Comparison of ENCODE assay signal across 15 cellular contexts in genomic region chr6:5191222-5191621, GRCh38.
DNase-seq lines count a peak whose midpoint lies in the region; ATAC-seq and TF ChIP-seq lines count a peak whose summit lies in the region.
"Had no signal": no experiment of that assay in that cellular context is flagged by ENCODE, and none has a peak within 500 bp of the region (broad histone marks: within the 10 kb centered on the region; RNA-seq: fewer than 3 reads in every experiment).

No MANE protein-coding gene starts in this region.

- no peaks in the 10 kb centered on the region for H3K9me3 Mint-ChIP-seq in HFFc6
- H3K9me3 Mint-ChIP-seq in stimulated activated memory B cell treated with anti-CD40 and anti-IgM and Interleukin-4, amounts not matched to agents 10 μg/mL and 1 μg/mL and 100 μg/mL, for 72 hours = no peaks in the 10 kb centered on the region
- H3K9me3 Mint-ChIP-seq: CD8-positive, alpha-beta memory T cell; H9 had no signal

- peaks cover 34% of the 10 kb centered on the region for H3K4me1 Mint-ChIP-seq in HFFc6 (ENCODE audit: low read depth)
- H3K4me1 Mint-ChIP-seq in stimulated activated memory B cell treated with anti-CD40 and anti-IgM and Interleukin-4, amounts not matched to agents 10 μg/mL and 1 μg/mL and 100 μg/mL, for 72 hours = no peaks in the 10 kb centered on the region
- H3K4me1 Mint-ChIP-seq: CD8-positive, alpha-beta memory T cell had no signal

- BruUV-seq in IMR-90 (replicated peaks; lab: Mats Ljungman, UMichigan) = no TSS peak

- H4K20me1 ChIP-seq in IMR-90 (ENCODE audit: insufficient read depth, low read length) (no peaks in the 10 kb centered on the region; the same call in 1 of the 2 replicates), osteoblast (ENCODE audit: insufficient read depth, low read length) (no peaks in the 10 kb centered on the region)

- H2BK5ac ChIP-seq in IMR-90 (ENCODE audit: low read depth, low read length, poor library complexity, severe bottlenecking) = peak overlapping the region; percentile 20

- peak overlapping the region; percentile 66 for H2BK120ac ChIP-seq in IMR-90 (ENCODE audit: low read depth, low read length)

- H3K27ac Mint-ChIP-seq in HFFc6 = peak overlapping the region; percentile 77
- H3K27ac Mint-ChIP-seq in stimulated activated memory B cell treated with anti-CD40 and anti-IgM and Interleukin-4, amounts not matched to agents 10 μg/mL and 1 μg/mL and 100 μg/mL, for 72 hours = no peak overlapping the region
- H3K27ac Mint-ChIP-seq: CD8-positive, alpha-beta memory T cell had no signal

- CTCF ChIA-PET in IMR-90 (lab: Yijun Ruan, JAX) = interaction anchor here (1.0 kb wide), 1 partner anchor 17 kb away, joined by 4 read pairs; no protein-coding TSS in a partner anchor

- H2AK5ac ChIP-seq in IMR-90 (ENCODE audit: low read depth, low read length) = peak overlapping the region; percentile 86

- peak overlapping the region; percentile 42; the same call in 1 of the 2 replicates for H3K4me2 ChIP-seq in IMR-90 (ENCODE audit: low read depth, low read length)
- H3K4me2 ChIP-seq in osteoblast (ENCODE audit: insufficient read depth, low read length) = peak overlapping the region; percentile 66
- H3K4me2 ChIP-seq: KMS-11 had no signal

- peaks cover 9% of the 10 kb centered on the region for H3K4me1 ChIP-seq in IMR-90 (ENCODE audit: control insufficient read depth, insufficient read depth, low read length)
- peaks cover 16% of the 10 kb centered on the region for H3K4me1 ChIP-seq in osteoblast (ENCODE audit: insufficient read depth, low read length)

- no peak overlapping the region for H3K23ac ChIP-seq in IMR-90 (ENCODE audit: low read depth, low read length)

- in situ Hi-C loops in IMR-90 (cut with MboI; ENCODE audit: low sequenced_read_pairs) = no loop called here

- H3K4me3 ChIP-seq in IMR-90 (ENCODE audit: insufficient read depth, low read depth, low read length) (no peak overlapping the region), osteoblast (ENCODE audit: insufficient read depth, low read length) (no peak overlapping the region), WERI-Rb-1 (ENCODE audit: low read depth, low read length) (no peak overlapping the region)
- H3K4me3 ChIP-seq: SK-N-MC, thoracic aorta had no signal

- TF ChIP-seq POLR2A in IMR-90 (IDR thresholded peaks at IDR 0.05; ENCODE audit: low read depth, low read length) = no peak

- H3K79me1 ChIP-seq in IMR-90 (ENCODE audit: low read depth in 1 of 2, low read length in 2 of 2) = peaks cover under 1 to 4% of the 10 kb centered on the region in 2 experiments; a peak in 2 of 4 replicates

- peak overlapping the region; percentile 80 for H4K91ac ChIP-seq in IMR-90 (ENCODE audit: insufficient read depth, low read depth, low read length)

- no peaks in the 10 kb centered on the region for H3K27me3 ChIP-seq in IMR-90 (ENCODE audit: control insufficient read depth, insufficient read depth, low read length)
- H3K27me3 ChIP-seq in osteoblast (ENCODE audit: insufficient read depth, low read length) = no peaks in the 10 kb centered on the region
- H3K27me3 ChIP-seq in WERI-Rb-1 (ENCODE audit: insufficient read depth, low read depth, severe bottlenecking) = no peaks in the 10 kb centered on the region
- H3K27me3 ChIP-seq: neutrophil had no signal

- no peak overlapping the region for H3K9ac ChIP-seq in IMR-90 (ENCODE audit: low read depth, low read length)
- H3K9ac ChIP-seq: KMS-11 had no signal

- DNase-seq in HFFc6 (no peak), IMR-90 (peak; percentile 17), osteoblast (ENCODE audit: insufficient read length, low spot score, missing footprints) (peak; percentile 58), DMS 273 (lab: John Stamatoyannopoulos, UW; ENCODE audit: unreplicated experiment) (no peak), WERI-Rb-1 (no peak)
- DNase-seq: CD8-positive, alpha-beta memory T cell; GDM1; H9; NCI-H1694 treated with DMSO at 0.1 percent for 48 hours had no signal

- peaks cover 9% of the 10 kb centered on the region for H3K9me1 ChIP-seq in IMR-90 (ENCODE audit: insufficient read depth, low read length)

- peak overlapping the region; percentile 70; the same call in 1 of the 3 replicates for H2BK15ac ChIP-seq in IMR-90 (ENCODE audit: low read depth, low read length)

- peak overlapping the region; percentile 45 for H4K5ac ChIP-seq in IMR-90 (ENCODE audit: low read depth, low read length)

- 0 out of 4 replicates have a peak overlapping the region, but pooled peaks of 1 of the 2 experiments have one; percentile 18 for H4K8ac ChIP-seq in IMR-90 (ENCODE audit: low read depth in 2 of 2, low read length in 2 of 2)

- H2AFZ ChIP-seq in IMR-90 (replicated peaks; ENCODE audit: low read length, poor library complexity) = no peak overlapping the region
- no peak overlapping the region for H2AFZ ChIP-seq in osteoblast (ENCODE audit: low read length)

- H3K79me2 ChIP-seq in osteoblast (ENCODE audit: insufficient read depth, low read length) = no peaks in the 10 kb centered on the region

- no peaks in the 10 kb centered on the region for H3K36me3 ChIP-seq in IMR-90 (ENCODE audit: control insufficient read depth, insufficient read depth, low read length)
- no peaks in the 10 kb centered on the region for H3K36me3 ChIP-seq in osteoblast (ENCODE audit: insufficient read depth, low read length)
- peaks cover 18% of the 10 kb centered on the region for H3K36me3 ChIP-seq in WERI-Rb-1
- H3K36me3 ChIP-seq: neutrophil, thoracic aorta had no signal

- H3K36me3 Mint-ChIP-seq in HFFc6 (ENCODE audit: low read depth) = no peaks in the 10 kb centered on the region
- peaks cover 23% of the 10 kb centered on the region for H3K36me3 Mint-ChIP-seq in stimulated activated memory B cell treated with anti-CD40 and anti-IgM and Interleukin-4, amounts not matched to agents 10 μg/mL and 1 μg/mL and 100 μg/mL, for 72 hours

- peak overlapping the region; percentile 82 for H3K14ac ChIP-seq in IMR-90 (replicated peaks; ENCODE audit: low read depth, low read length)

- H3K9me3 ChIP-seq in IMR-90 (ENCODE audit: control insufficient read depth, insufficient read depth, low read length) (no peaks in the 10 kb centered on the region), osteoblast (ENCODE audit: low read depth, low read length) (no peaks in the 10 kb centered on the region), WERI-Rb-1 (ENCODE audit: severe bottlenecking) (no peaks in the 10 kb centered on the region)
- H3K9me3 ChIP-seq: neutrophil, thoracic aorta had no signal

- intact Hi-C loops in IMR-90 (cut with micrococcal nuclease) = loop anchor here (2.0 kb wide), 1 partner anchor 18 kb away; no protein-coding TSS in a partner anchor

- ATAC-seq in GM18870 (IDR thresholded peaks at IDR 0.05; ENCODE audit: unreplicated experiment) (peak; percentile 80), IMR-90 (ENCODE audit: low read depth) (no peak; the same call in 1 of the 2 replicates)
- no peak for ATAC-seq in stimulated activated memory B cell treated with anti-CD40 and anti-IgM and Interleukin-4, amounts not matched to agents 10 μg/mL and 1 μg/mL and 100 μg/mL, for 72 hours

- POLR2A ChIA-PET in IMR-90 (lab: Charles Lee; ENCODE audit: unreplicated experiment) = no interaction called here

- peak overlapping the region; percentile 85; the same call in 1 of the 2 replicates for H2BK20ac ChIP-seq in IMR-90 (ENCODE audit: low read depth, low read length)

- H2AK9ac ChIP-seq in IMR-90 (replicated peaks; ENCODE audit: low read depth, low read length, poor library complexity) = no peak overlapping the region

- 82% methylated on average over 4 of the region's 6 CpGs; no CpG with 5 or more reads in 1 of the 2 experiments for WGBS in IMR-90 (ENCODE audit: extremely low coverage in 2 of 2, insufficient read length in 1 of 2), 2 experiments

- no peak for TF ChIP-seq RAD21 in IMR-90 (IDR thresholded peaks at IDR 0.05; ENCODE audit: low read length)

- peak overlapping the region; percentile 80; the same call in 1 of the 2 replicates for H3K27ac ChIP-seq in IMR-90 (ENCODE audit: insufficient read depth, low read length)
- H3K27ac ChIP-seq in osteoblast (ENCODE audit: low read depth, low read length) = peak overlapping the region; percentile 89
- H3K27ac ChIP-seq in WERI-Rb-1 = no peak overlapping the region
- H3K27ac ChIP-seq: KMS-11, neutrophil, SK-N-MC, thoracic aorta had no signal

- H3K27me3 Mint-ChIP-seq in HFFc6 (ENCODE audit: insufficient read depth) = no peaks in the 10 kb centered on the region; the same call in 1 of the 2 replicates
- no peaks in the 10 kb centered on the region for H3K27me3 Mint-ChIP-seq in stimulated activated memory B cell treated with anti-CD40 and anti-IgM and Interleukin-4, amounts not matched to agents 10 μg/mL and 1 μg/mL and 100 μg/mL, for 72 hours
- H3K27me3 Mint-ChIP-seq: CD8-positive, alpha-beta memory T cell had no signal

- peak overlapping the region; percentile 72 for H3K4ac ChIP-seq in IMR-90 (ENCODE audit: low read depth, low read length)

- H3K56ac ChIP-seq in IMR-90 (ENCODE audit: extremely low read depth, insufficient read depth, low read length) = no peak overlapping the region

- peak overlapping the region; percentile 90 for H3K18ac ChIP-seq in IMR-90 (ENCODE audit: low read depth, low read length)

- H3K4me3 Mint-ChIP-seq in HFFc6 = peak overlapping the region; percentile 37; the same call in 1 of the 2 replicates
- H3K4me3 Mint-ChIP-seq in stimulated activated memory B cell treated with anti-CD40 and anti-IgM and Interleukin-4, amounts not matched to agents 10 μg/mL and 1 μg/mL and 100 μg/mL, for 72 hours = no peak overlapping the region
- H3K4me3 Mint-ChIP-seq: CD8-positive, alpha-beta memory T cell; H9 had no signal

- dilution Hi-C loops in IMR-90 (cut with HindIII; ENCODE audit: low sequenced_read_pairs, unreplicated experiment) = no loop called here

- no peak for TF ChIP-seq CTCF in HFFc6 (IDR thresholded peaks at IDR 0.05)
- TF ChIP-seq CTCF in IMR-90 (conservative IDR thresholded peaks at IDR 0.05; ENCODE audit: low read depth, low read length) = no peak
- TF ChIP-seq CTCF in osteoblast (IDR thresholded peaks at IDR 0.05; ENCODE audit: extremely low read depth, low read depth, low read length) = no peak
- TF ChIP-seq CTCF in WERI-Rb-1 (IDR thresholded peaks at IDR 0.05; ENCODE audit: low read depth, low read length) = no peak

TF ChIP-seq in IMR-90, 13 proteins besides CTCF, POLR2A, EP300 and RAD21 (continues in another document):
- TF ChIP-seq RCOR1 (IDR thresholded peaks at IDR 0.05; ENCODE audit: insufficient replicate concordance, low read length) (no peak), BHLHE40 (IDR thresholded peaks at IDR 0.05; ENCODE audit: low read depth, low read length) (no peak), FOS (IDR thresholded peaks at IDR 0.05; ENCODE audit: low read depth, low read length) (no peak), SMC3 (IDR thresholded peaks at IDR 0.05; ENCODE audit: low read depth, low read length) (no peak), ELK1 (IDR thresholded peaks at IDR 0.05; ENCODE audit: borderline replicate concordance, low read depth, low read length) (no peak)

Comparison
In these comparisons a context has a peak if more than half of its experiments do, and no peak if none do; other contexts are left out.
1. DNase-seq: peak in IMR-90 (single experiment) and osteoblast (single experiment); none in HFFc6 (single experiment), DMS 273 (single experiment) and WERI-Rb-1 (single experiment).